In genomic region chrX:19513383-19513782, GRCh38 we compare ENCODE assay signal across 14 cellular contexts. TPM values are rescaled to one million over a fixed set of nuclear protein-coding genes. Genes with fewer than 3 reads are reported as not detected.
DNase-seq lines count a peak whose midpoint lies in the region; ATAC-seq lines count a peak whose summit lies in the region.
"Had no signal": no experiment of that assay in that cellular context is flagged by ENCODE, and none has a peak within 500 bp of the region (broad histone marks: within the 10 kb centered on the region; RNA-seq: fewer than 3 reads in every experiment).

No MANE protein-coding gene starts in this region.

- H2BK12ac ChIP-seq in neuronal stem cell (ENCODE audit: low read length) = no peak overlapping the region

- H3K27ac ChIP-seq in neuronal stem cell (replicated peaks; ENCODE audit: low read length) = no peak overlapping the region
- H3K27ac ChIP-seq: ascending aorta, epithelial cell of prostate, HL-60 had no signal

- WGBS in neuronal stem cell (ENCODE audit: extremely low coverage in 2 of 2, insufficient read length in 2 of 2, insufficient replicate concordance in 1 of 2), 2 donors = no CpG with 5 or more reads among the region's 4 CpGs

- no peaks in the 10 kb centered on the region for H3K27me3 ChIP-seq in H7 (ENCODE audit: control insufficient read depth, insufficient read depth, low read length)
- peaks cover 0 to 14% (median 5%) of the 10 kb centered on the region in 3 experiments for H3K27me3 ChIP-seq in neuronal stem cell (ENCODE audit: control insufficient read depth in 3 of 3, insufficient read depth in 3 of 3, low read depth in 1 of 3, low read length in 3 of 3)
- H3K27me3 ChIP-seq: ascending aorta had no signal

- no peaks in the 10 kb centered on the region for H3K9me3 Mint-ChIP-seq in activated T-helper 1 cell treated with anti-CD3 and anti-CD28 coated beads, Interleukin-12 subunit alpha, Interleukin-12 subunit beta, Interleukin-2, Interleukin-4 antibody, amounts not matched to agents 30 ng/mL and 10 ng/mL and 1 ng/mL, durations not matched to agents 14 hours and 24 hours and 36 hours

- peak overlapping the region; percentile 75 for H3K4me3 Mint-ChIP-seq in activated T-helper 1 cell treated with anti-CD3 and anti-CD28 coated beads, Interleukin-12 subunit alpha, Interleukin-12 subunit beta, Interleukin-2, Interleukin-4 antibody, amounts not matched to agents 30 ng/mL and 10 ng/mL and 1 ng/mL, durations not matched to agents 14 hours and 24 hours and 36 hours

- H3K4me1 Mint-ChIP-seq in activated T-helper 1 cell treated with anti-CD3 and anti-CD28 coated beads, Interleukin-12 subunit alpha, Interleukin-12 subunit beta, Interleukin-2, Interleukin-4 antibody, amounts not matched to agents 30 ng/mL and 10 ng/mL and 1 ng/mL, durations not matched to agents 14 hours and 24 hours and 36 hours (ENCODE audit: low read depth) = no peaks in the 10 kb centered on the region

- no peaks in the 10 kb centered on the region for H3K9me3 ChIP-seq in neuronal stem cell (replicated peaks in 1 of 2; ENCODE audit: control insufficient read depth in 2 of 2, insufficient read depth in 1 of 2, low read depth in 1 of 2, low read length in 2 of 2)
- H3K9me3 ChIP-seq: ascending aorta had no signal

- H3K36me3 Mint-ChIP-seq in activated T-helper 1 cell treated with anti-CD3 and anti-CD28 coated beads, Interleukin-12 subunit alpha, Interleukin-12 subunit beta, Interleukin-2, Interleukin-4 antibody, amounts not matched to agents 30 ng/mL and 10 ng/mL and 1 ng/mL, durations not matched to agents 14 hours and 24 hours and 36 hours (ENCODE audit: low read depth) = no peaks in the 10 kb centered on the region

- H3K4me2 ChIP-seq in neuronal stem cell (ENCODE audit: insufficient read depth, low read length, poor library complexity, severe bottlenecking) = no peak overlapping the region

- no peak overlapping the region for H4K8ac ChIP-seq in neuronal stem cell (ENCODE audit: low read depth, low read length)

- no peak overlapping the region for H2BK120ac ChIP-seq in neuronal stem cell (ENCODE audit: low read depth, low read length)

- H3K4me1 ChIP-seq in neuronal stem cell (ENCODE audit: control insufficient read depth in 2 of 2, insufficient read depth in 1 of 2, low read depth in 1 of 2, low read length in 2 of 2) = no peaks in the 10 kb centered on the region
- H3K4me1 ChIP-seq: ascending aorta had no signal

- no peak overlapping the region for H2BK5ac ChIP-seq in neuronal stem cell (ENCODE audit: low read length)

- H3K9ac ChIP-seq in neuronal stem cell (ENCODE audit: low read depth, low read length, poor library complexity) = no peak overlapping the region

- no peak overlapping the region for H3K27ac Mint-ChIP-seq in activated T-helper 1 cell treated with anti-CD3 and anti-CD28 coated beads, Interleukin-12 subunit alpha, Interleukin-12 subunit beta, Interleukin-2, Interleukin-4 antibody, amounts not matched to agents 30 ng/mL and 10 ng/mL and 1 ng/mL, durations not matched to agents 14 hours and 24 hours and 36 hours

- H3K14ac ChIP-seq in neuronal stem cell (ENCODE audit: low read length) = no peak overlapping the region

- intact Hi-C loops in activated T-helper 1 cell treated with anti-CD3 and anti-CD28 coated beads, Interleukin-12 subunit alpha, Interleukin-12 subunit beta, Interleukin-2, Interleukin-4 antibody, amounts not matched to agents 30 ng/mL and 10 ng/mL and 1 ng/mL, durations not matched to agents 14 hours and 24 hours and 36 hours (cut with micrococcal nuclease) = no loop called here

- no peak overlapping the region for H2AK5ac ChIP-seq in neuronal stem cell (ENCODE audit: low read depth, low read length)

- H3K79me1 ChIP-seq in neuronal stem cell (ENCODE audit: low read depth, low read length) = no peaks in the 10 kb centered on the region

- ATAC-seq in HG03378 (IDR thresholded peaks at IDR 0.05; ENCODE audit: unreplicated experiment) (no peak), GM18511 (IDR thresholded peaks at IDR 0.05; ENCODE audit: unreplicated experiment) (no peak)

- no peaks in the 10 kb centered on the region for H3K36me3 ChIP-seq in H7 (replicated peaks; ENCODE audit: control insufficient read depth, insufficient read depth, low read length)
- H3K36me3 ChIP-seq in neuronal stem cell (replicated peaks in 1 of 2; ENCODE audit: control insufficient read depth in 2 of 2, insufficient read depth in 2 of 2, low read length in 2 of 2) = no peaks in the 10 kb centered on the region
- H3K36me3 ChIP-seq: ascending aorta had no signal

- no peak overlapping the region for H2BK15ac ChIP-seq in neuronal stem cell (ENCODE audit: low read length)

- H3K18ac ChIP-seq in neuronal stem cell (ENCODE audit: low read length) = no peak overlapping the region

- DNase-seq in H7 = peak; percentile 43
- DNase-seq in NCI-H187 treated with DMSO at 0.1 percent for 48 hours (lab: John Stamatoyannopoulos, UW) = peak; percentile 51
- DNase-seq in activated T-helper 1 cell treated with anti-CD3 and anti-CD28 coated beads, Interleukin-12 subunit alpha, Interleukin-12 subunit beta, Interleukin-2, Interleukin-4 antibody, amounts not matched to agents 30 ng/mL and 10 ng/mL and 1 ng/mL, durations not matched to agents 14 hours and 24 hours and 36 hours (ENCODE audit: low spot score) = no peak
- no peak for DNase-seq in neuronal stem cell (ENCODE audit: low spot score)
- DNase-seq in kidney glomerular epithelial cell (lab: John Stamatoyannopoulos, UW) = no peak
- DNase-seq: GDM1, NCI-H226, SW 1271 had no signal

- H3K4me3 ChIP-seq in H7 (ENCODE audit: insufficient read depth, low read depth, low read length) (no peak overlapping the region), neuronal stem cell (ENCODE audit: low read length in 2 of 2) (no peak overlapping the region)

- H2AFZ ChIP-seq in neuronal stem cell (ENCODE audit: low read length) = peak overlapping the region; percentile 29

- H4K91ac ChIP-seq in neuronal stem cell (ENCODE audit: low read depth, low read length, poor library complexity) = no peak overlapping the region

- no peak overlapping the region for H3K4ac ChIP-seq in neuronal stem cell (ENCODE audit: low read length)

- H3K27me3 Mint-ChIP-seq in activated T-helper 1 cell treated with anti-CD3 and anti-CD28 coated beads, Interleukin-12 subunit alpha, Interleukin-12 subunit beta, Interleukin-2, Interleukin-4 antibody, amounts not matched to agents 30 ng/mL and 10 ng/mL and 1 ng/mL, durations not matched to agents 14 hours and 24 hours and 36 hours (ENCODE audit: insufficient read depth) = peaks cover 22% of the 10 kb centered on the region

- H3K23ac ChIP-seq in neuronal stem cell (ENCODE audit: low read depth, low read length, poor library complexity) = no peak overlapping the region

RNA-seq across cellular contexts. Expression of gene MAP3K15, which starts 1.9 kb away (rescaled TPM):
- 2.3 and 3.0 TPM in 2 replicates for total RNA-seq in H7 (2014; rRNA removed; shearing (Covaris generic))
- 0.10 and 0.18 TPM in 2 replicates for total RNA-seq in activated T-helper 1 cell treated with anti-CD3 and anti-CD28 coated beads, Interleukin-12 subunit alpha, Interleukin-12 subunit beta, Interleukin-2, Interleukin-4 antibody, amounts not matched to agents 30 ng/mL and 10 ng/mL and 1 ng/mL, durations not matched to agents 14 hours and 24 hours and 36 hours
- polyA plus RNA-seq in neuronal stem cell (2013, experiment 1 of 2) = 1.6 TPM
- 1.6 TPM for polyA plus RNA-seq in neuronal stem cell (2013, experiment 2 of 2)
- total RNA-seq: subcutaneous adipose tissue had no signal

Comparison
In these comparisons a context has a peak if more than half of its experiments do, and no peak if none do; other contexts are left out.
1. DNase-seq: peak in H7 (single experiment) and NCI-H187 treated with DMSO at 0.1 percent for 48 hours (single experiment); none in activated T-helper 1 cell treated with anti-CD3 and anti-CD28 coated beads, Interleukin-12 subunit alpha, Interleukin-12 subunit beta, Interleukin-2, Interleukin-4 antibody, amounts not matched to agents 30 ng/mL and 10 ng/mL and 1 ng/mL, durations not matched to agents 14 hours and 24 hours and 36 hours (single experiment), neuronal stem cell (single experiment) and kidney glomerular epithelial cell (single experiment).